Comparison of ENCODE assay signal across 17 cellular contexts in genomic region chr16:26058326-26058725, GRCh38.
DNase-seq lines count a peak whose midpoint lies in the region; ATAC-seq and TF ChIP-seq lines count a peak whose summit lies in the region.
"Had no signal": no experiment of that assay in that cellular context is flagged by ENCODE, and none has a peak within 500 bp of the region (broad histone marks: within the 10 kb centered on the region; RNA-seq: fewer than 3 reads in every experiment).

No MANE protein-coding gene starts in this region.

- H3K9me3 Mint-ChIP-seq in glutamatergic neuron (ENCODE audit: unreplicated experiment) (peaks cover 3% of the 10 kb centered on the region), neural progenitor cell (peaks cover 14% of the 10 kb centered on the region)

- H3K4me3 ChIP-seq in HUES64 (ENCODE audit: low read length), result no peak overlapping the region
- H3K4me3 ChIP-seq in neural progenitor cell, result no peak overlapping the region

- peaks cover 37% of the 10 kb centered on the region for H3K4me1 ChIP-seq in HUES64 (ENCODE audit: insufficient read depth, low read length)
- H3K4me1 ChIP-seq in neural progenitor cell, result peaks cover 8% of the 10 kb centered on the region

- H2AFZ ChIP-seq in neural progenitor cell (replicated peaks), result no peak overlapping the region

- peaks cover 5% of the 10 kb centered on the region for H3K27me3 Mint-ChIP-seq in glutamatergic neuron (ENCODE audit: unreplicated experiment)
- peaks cover 5% of the 10 kb centered on the region for H3K27me3 Mint-ChIP-seq in neural progenitor cell (ENCODE audit: insufficient read depth, low read depth)
- H3K27me3 Mint-ChIP-seq: IgD-negative memory B cell had no signal

- H3K36me3 Mint-ChIP-seq in glutamatergic neuron (ENCODE audit: unreplicated experiment) (peaks cover 4% of the 10 kb centered on the region), neural progenitor cell (peaks cover 3% of the 10 kb centered on the region)
- H3K36me3 Mint-ChIP-seq: CD4-positive, alpha-beta memory T cell; IgD-negative memory B cell had no signal

- ATAC-seq in GM18517 (IDR thresholded peaks at IDR 0.05; ENCODE audit: unreplicated experiment), result no peak

- WGBS in HUES64, result 46% methylated on average over 3 of the region's 3 CpGs

- H3F3A ChIP-seq in neural progenitor cell (ENCODE audit: low read depth), result no peaks in the 10 kb centered on the region

- H3K27me3 ChIP-seq in HUES64 (ENCODE audit: insufficient read depth, low read length) (no peaks in the 10 kb centered on the region), neural progenitor cell (no peaks in the 10 kb centered on the region)

- 0 out of 2 replicates have a peak overlapping the region, but pooled peaks have one; percentile 21 for H3K27ac ChIP-seq in HUES64 (ENCODE audit: low read depth, low read length)
- H3K27ac ChIP-seq in neural progenitor cell, result no peak overlapping the region
- H3K27ac ChIP-seq: 22Rv1, HL-60 had no signal

- DNase-seq in NCI-H1092 treated with DMSO at 0.1 percent for 48 hours (lab: John Stamatoyannopoulos, UW) (peak; percentile 7), NCI-H1092 (lab: John Stamatoyannopoulos, UW) (no peak), glutamatergic neuron (peak; percentile 40), neural progenitor cell (ENCODE audit: low spot score) (peak; percentile 20), anterior cingulate cortex (lab: John Stamatoyannopoulos, UW) (no peak)
- DNase-seq in stimulated activated CD4-positive, alpha-beta T cell treated with anti-CD3 and anti-CD28 coated beads, Interleukin-4, amount 100 ng/mL, for 4 hours, result no peak
- DNase-seq: C1 segment of cervical spinal cord; CD4-positive, alpha-beta memory T cell; DMS153; DMS79 treated with DMSO at 0.1 percent for 48 hours; EL; GDM1 had no signal

- TF ChIP-seq CTCF in glutamatergic neuron (IDR thresholded peaks at IDR 0.05; ENCODE audit: partially characterized antibody, unreplicated experiment) (no peak), neural progenitor cell (IDR thresholded peaks at IDR 0.05) (no peak)

- no peak overlapping the region for H3K4me3 Mint-ChIP-seq in glutamatergic neuron (ENCODE audit: unreplicated experiment)
- H3K4me3 Mint-ChIP-seq in neural progenitor cell, result no peak overlapping the region
- H3K4me3 Mint-ChIP-seq: CD4-positive, alpha-beta memory T cell; IgD-negative memory B cell had no signal

- peak overlapping the region; percentile 22 for H3K4me2 ChIP-seq in neural progenitor cell

- peak overlapping the region; percentile 46 for H3K27ac Mint-ChIP-seq in glutamatergic neuron (ENCODE audit: unreplicated experiment)
- peak overlapping the region; percentile 91 for H3K27ac Mint-ChIP-seq in neural progenitor cell
- H3K27ac Mint-ChIP-seq: CD4-positive, alpha-beta memory T cell had no signal

- H3K4me1 Mint-ChIP-seq in glutamatergic neuron (ENCODE audit: low read depth, unreplicated experiment), result peaks cover 6% of the 10 kb centered on the region
- H3K4me1 Mint-ChIP-seq in neural progenitor cell, result peaks cover 43% of the 10 kb centered on the region
- H3K4me1 Mint-ChIP-seq: IgD-negative memory B cell had no signal

- H3K9me3 ChIP-seq in HUES64 (ENCODE audit: insufficient read depth, low read depth, low read length) (no peaks in the 10 kb centered on the region), neural progenitor cell (ENCODE audit: low read depth) (no peaks in the 10 kb centered on the region)

- H3K9ac ChIP-seq in HUES64 (ENCODE audit: low read depth, low read length) (no peak overlapping the region), neural progenitor cell (no peak overlapping the region)

- H4K20me1 ChIP-seq in neural progenitor cell (ENCODE audit: low read depth), result no peaks in the 10 kb centered on the region

- H3K79me2 ChIP-seq in neural progenitor cell (ENCODE audit: low read depth), result no peaks in the 10 kb centered on the region

- no peaks in the 10 kb centered on the region for H3K36me3 ChIP-seq in HUES64 (ENCODE audit: insufficient read depth, low read length)
- H3K36me3 ChIP-seq in neural progenitor cell, result no peaks in the 10 kb centered on the region

Comparison
In these comparisons a context has a peak if more than half of its experiments do, and no peak if none do; other contexts are left out.
1. DNase-seq: peak in NCI-H1092 treated with DMSO at 0.1 percent for 48 hours (single experiment), glutamatergic neuron (single experiment) and neural progenitor cell (single experiment); none in NCI-H1092 (single experiment), stimulated activated CD4-positive, alpha-beta T cell treated with anti-CD3 and anti-CD28 coated beads, Interleukin-4, amount 100 ng/mL, for 4 hours (0 of 2) and anterior cingulate cortex (0 of 58).